In the genomic region with DNA sequence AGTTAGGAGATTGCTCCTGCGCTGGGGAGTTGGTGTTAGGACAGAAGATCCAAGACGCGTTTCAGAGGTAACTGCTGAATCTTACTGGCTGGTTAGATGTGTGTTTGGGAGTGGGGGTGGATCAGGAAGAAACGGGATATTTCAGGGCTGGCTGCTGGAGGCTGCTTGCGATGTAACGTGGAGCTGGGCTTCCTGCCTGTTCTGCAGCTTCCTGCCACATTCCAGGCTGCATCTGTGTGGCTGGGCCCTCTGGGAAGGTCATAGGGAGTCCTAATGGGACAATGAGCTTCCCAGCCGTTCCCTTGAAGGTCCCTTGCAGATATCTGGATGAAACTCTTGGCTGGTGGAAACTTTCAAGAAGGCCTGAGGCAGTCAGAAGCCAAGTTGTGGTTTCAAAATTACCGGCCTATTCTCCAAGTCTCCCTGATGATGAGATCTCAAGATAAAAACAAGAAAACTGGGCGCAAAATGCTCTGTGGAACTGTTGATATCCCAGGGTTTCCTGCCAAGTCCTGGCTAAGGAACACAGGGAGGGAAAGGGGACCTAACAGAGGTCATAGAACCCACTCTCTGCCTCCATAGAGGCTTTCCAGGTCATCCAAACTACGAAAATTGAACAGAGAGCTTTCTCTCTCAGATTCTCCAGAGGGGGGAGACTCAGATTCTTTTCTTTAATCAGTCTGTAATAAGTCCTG, we compare ENCODE assay signal across 10 cellular contexts.
DNase-seq lines count a peak whose midpoint lies in the region; ATAC-seq and TF ChIP-seq lines count a peak whose summit lies in the region.
"Had no signal": no experiment of that assay in that cellular context is flagged by ENCODE, and none has a peak within 500 bp of the region (broad histone marks: within the 10 kb centered on the region; RNA-seq: fewer than 3 reads in every experiment).

No MANE protein-coding gene starts in this region.

- ATAC-seq in activated naive CD4-positive, alpha-beta T cell treated with anti-CD3 and anti-CD28 coated beads, Interleukin-2, amount 50 U/mL, for 72 hours: no peak
- no peak for ATAC-seq in GM19463 (IDR thresholded peaks at IDR 0.05; ENCODE audit: unreplicated experiment)

- intact Hi-C loops in spleen (cut with DNase I; ENCODE audit: low total_unique reads): no loop called here
- intact Hi-C loops in activated T-helper 1 cell treated with anti-CD3 and anti-CD28 coated beads, Interleukin-12 subunit alpha, Interleukin-12 subunit beta, Interleukin-2, Interleukin-4 antibody, amounts not matched to agents 30 ng/mL and 10 ng/mL and 1 ng/mL, durations not matched to agents 14 hours and 24 hours and 36 hours (cut with micrococcal nuclease): no loop called here

- H3K9me3 ChIP-seq in spleen: no peaks in the 10 kb centered on the region

- peak; percentile 46 for DNase-seq in ELR (ENCODE audit: low read depth)
- no peak for DNase-seq in chondrocyte (ENCODE audit: low spot score)
- no peak for DNase-seq in spleen
- DNase-seq in activated naive CD4-positive, alpha-beta T cell treated with anti-CD3 and anti-CD28 coated beads, Interleukin-2, amount 50 U/mL, for 72 hours (ENCODE audit: low spot score in 2 of 2): no peak
- no peak for DNase-seq in activated T-helper 1 cell treated with anti-CD3 and anti-CD28 coated beads, Interleukin-12 subunit alpha, Interleukin-12 subunit beta, Interleukin-2, Interleukin-4 antibody, amounts not matched to agents 30 ng/mL and 10 ng/mL and 1 ng/mL, durations not matched to agents 14 hours and 24 hours and 36 hours (ENCODE audit: low spot score)
- DNase-seq in activated gamma-delta T cell (lab: John Stamatoyannopoulos, UW): no peak
- DNase-seq: activated gamma-delta T cell treated with Interleukin-2 at 50 U/mL for 16 hours had no signal

- no peak overlapping the region for H3K4me3 Mint-ChIP-seq in chondrocyte (ENCODE audit: unreplicated experiment)
- H3K4me3 Mint-ChIP-seq in activated T-helper 1 cell treated with anti-CD3 and anti-CD28 coated beads, Interleukin-12 subunit alpha, Interleukin-12 subunit beta, Interleukin-2, Interleukin-4 antibody, amounts not matched to agents 30 ng/mL and 10 ng/mL and 1 ng/mL, durations not matched to agents 14 hours and 24 hours and 36 hours: no peak overlapping the region
- H3K4me3 Mint-ChIP-seq: T-helper 1 cell treated with Interleukin-12 subunit alpha and Interleukin-12 subunit beta and Interleukin-4 antibody, amounts not matched to agents 30 μg/mL and 1 μg/mL, for 36 hours had no signal

- H3K4me1 ChIP-seq in spleen: peaks cover 5 to 36% (median 15%) of the 10 kb centered on the region in 6 donors

- peaks cover 30% of the 10 kb centered on the region for H3K4me1 Mint-ChIP-seq in chondrocyte (ENCODE audit: low read depth)
- H3K4me1 Mint-ChIP-seq in activated T-helper 1 cell treated with anti-CD3 and anti-CD28 coated beads, Interleukin-12 subunit alpha, Interleukin-12 subunit beta, Interleukin-2, Interleukin-4 antibody, amounts not matched to agents 30 ng/mL and 10 ng/mL and 1 ng/mL, durations not matched to agents 14 hours and 24 hours and 36 hours (ENCODE audit: low read depth): no peaks in the 10 kb centered on the region

- H3K27me3 ChIP-seq in layer of hippocampus (ENCODE audit: control insufficient read depth, insufficient read depth, low read length) (no peaks in the 10 kb centered on the region), spleen (replicated peaks in 1 of 7) (peaks cover 0 to under 1% (median 0%) of the 10 kb centered on the region in 7 donors)

- TF ChIP-seq CTCF in chondrocyte (IDR thresholded peaks at IDR 0.05) (peak; percentile 40), spleen (IDR thresholded peaks at IDR 0.05 in 8 of 11, conservative IDR thresholded peaks at IDR 0.05 in 3 of 11) (no peak)

- H3K27ac Mint-ChIP-seq in chondrocyte (ENCODE audit: unreplicated experiment): peak overlapping the region; percentile 46
- peak overlapping the region in 1 of 2 donors; percentile 67 for H3K27ac Mint-ChIP-seq in activated naive CD4-positive, alpha-beta T cell treated with anti-CD3 and anti-CD28 coated beads, Interleukin-2, amount 50 U/mL, for 72 hours
- H3K27ac Mint-ChIP-seq in activated T-helper 1 cell treated with anti-CD3 and anti-CD28 coated beads, Interleukin-12 subunit alpha, Interleukin-12 subunit beta, Interleukin-2, Interleukin-4 antibody, amounts not matched to agents 30 ng/mL and 10 ng/mL and 1 ng/mL, durations not matched to agents 14 hours and 24 hours and 36 hours: no peak overlapping the region
- H3K27ac Mint-ChIP-seq: T-helper 1 cell treated with Interleukin-12 subunit alpha and Interleukin-12 subunit beta and Interleukin-4 antibody, amounts not matched to agents 30 μg/mL and 1 μg/mL, for 36 hours had no signal

- H3K27ac ChIP-seq in layer of hippocampus (ENCODE audit: low read depth, low read length) (peak overlapping the region; percentile 5), spleen (peak overlapping the region; percentile 44 to 83 (median 72))

- WGBS in spleen, 5 donors: 55 to 66% (median 59%) methylated on average over 10 of the region's 10 CpGs

- no peaks in the 10 kb centered on the region for H3K9me3 Mint-ChIP-seq in chondrocyte (ENCODE audit: low read depth)
- H3K9me3 Mint-ChIP-seq in activated naive CD4-positive, alpha-beta T cell treated with anti-CD3 and anti-CD28 coated beads, Interleukin-2, amount 50 U/mL, for 72 hours: no peaks in the 10 kb centered on the region
- H3K9me3 Mint-ChIP-seq in activated T-helper 1 cell treated with anti-CD3 and anti-CD28 coated beads, Interleukin-12 subunit alpha, Interleukin-12 subunit beta, Interleukin-2, Interleukin-4 antibody, amounts not matched to agents 30 ng/mL and 10 ng/mL and 1 ng/mL, durations not matched to agents 14 hours and 24 hours and 36 hours: no peaks in the 10 kb centered on the region
- H3K9me3 Mint-ChIP-seq: T-helper 1 cell treated with Interleukin-12 subunit alpha and Interleukin-12 subunit beta and Interleukin-4 antibody, amounts not matched to agents 30 μg/mL and 1 μg/mL, for 36 hours had no signal

- H3K36me3 Mint-ChIP-seq in chondrocyte (ENCODE audit: low read depth): no peaks in the 10 kb centered on the region
- H3K36me3 Mint-ChIP-seq in activated naive CD4-positive, alpha-beta T cell treated with anti-CD3 and anti-CD28 coated beads, Interleukin-2, amount 50 U/mL, for 72 hours: no peaks in the 10 kb centered on the region
- no peaks in the 10 kb centered on the region for H3K36me3 Mint-ChIP-seq in activated T-helper 1 cell treated with anti-CD3 and anti-CD28 coated beads, Interleukin-12 subunit alpha, Interleukin-12 subunit beta, Interleukin-2, Interleukin-4 antibody, amounts not matched to agents 30 ng/mL and 10 ng/mL and 1 ng/mL, durations not matched to agents 14 hours and 24 hours and 36 hours (ENCODE audit: low read depth)

- H3K36me3 ChIP-seq in spleen: no peaks in the 10 kb centered on the region

- no peaks in the 10 kb centered on the region for H3K27me3 Mint-ChIP-seq in chondrocyte (ENCODE audit: low read depth)
- H3K27me3 Mint-ChIP-seq in activated T-helper 1 cell treated with anti-CD3 and anti-CD28 coated beads, Interleukin-12 subunit alpha, Interleukin-12 subunit beta, Interleukin-2, Interleukin-4 antibody, amounts not matched to agents 30 ng/mL and 10 ng/mL and 1 ng/mL, durations not matched to agents 14 hours and 24 hours and 36 hours (ENCODE audit: insufficient read depth): peaks cover 16% of the 10 kb centered on the region

- no peak for TF ChIP-seq POLR2A in spleen (IDR thresholded peaks at IDR 0.05)

- no peak overlapping the region for H3K4me3 ChIP-seq in spleen
